8 cellular contexts compared by ENCODE assay signal in genomic region chr17:75764417-75764710, GRCh38. TPM values are rescaled to one million over a fixed set of nuclear protein-coding genes. Genes with fewer than 3 reads are reported as not detected.
A peak's percentile ranks its signal among the peaks of the same experiment; 100 is the strongest.
DNase-seq lines count a peak whose midpoint lies in the region; ATAC-seq and TF ChIP-seq lines count a peak whose summit lies in the region.

No MANE protein-coding gene starts in this region.

- no peaks in the 10 kb centered on the region for H3K27me3 ChIP-seq in GM06990 (replicated peaks; ENCODE audit: control insufficient read depth, insufficient read depth, low read length)
- no peaks in the 10 kb centered on the region for H3K27me3 ChIP-seq in RWPE2 (ENCODE audit: insufficient read depth, poor library complexity, severe bottlenecking)
- H3K27me3 ChIP-seq in esophagus squamous epithelium: no peaks in the 10 kb centered on the region
- H3K27me3 ChIP-seq in psoas muscle (ENCODE audit: insufficient read depth in 3 of 3, low read length in 2 of 3): no peaks in the 10 kb centered on the region

- TF ChIP-seq CTCF in GM06990 (IDR thresholded peaks at IDR 0.05; ENCODE audit: insufficient read depth, low read length, poor library complexity, severe bottlenecking): peak; percentile 79
- no peak for TF ChIP-seq CTCF in RWPE2 (IDR thresholded peaks at IDR 0.05; ENCODE audit: poor library complexity, severe bottlenecking)
- no peak for TF ChIP-seq CTCF in esophagus squamous epithelium (IDR thresholded peaks at IDR 0.05)
- no peak for TF ChIP-seq CTCF in psoas muscle (IDR thresholded peaks at IDR 0.05)

- ATAC-seq in RWPE2 (ENCODE audit: low read depth): no peak; the same call in 2 of the 3 replicates
- ATAC-seq in psoas muscle: peak in 1 of 4 donors; percentile 3
- ATAC-seq in sciatic nerve: no peak
- no peak for ATAC-seq in GM21381 (IDR thresholded peaks at IDR 0.05; ENCODE audit: unreplicated experiment)

- H3K4me3 ChIP-seq in GM06990 (replicated peaks; ENCODE audit: low read depth, low read length) (peak overlapping the region; percentile 72), RWPE2 (ENCODE audit: severe bottlenecking) (peak overlapping the region; percentile 41), esophagus squamous epithelium (peak overlapping the region; percentile 51 to 85 (median 70)), psoas muscle (peak overlapping the region; percentile 83)

- H3K36me3 ChIP-seq in GM06990 (ENCODE audit: control insufficient read depth, insufficient read depth, low read length) (no peaks in the 10 kb centered on the region), RWPE2 (ENCODE audit: low read depth) (no peaks in the 10 kb centered on the region), esophagus squamous epithelium (peaks cover 0 to 20% (median 0%) of the 10 kb centered on the region in 3 donors), psoas muscle (ENCODE audit: insufficient read depth in 1 of 2, low read depth in 1 of 2) (no peaks in the 10 kb centered on the region)

- CTCF ChIA-PET in HEK293T (lab: Yijun Ruan, JAX): interaction anchor here (0.6 to 3.5 kb wide), 8 partner anchors 9 to 238 kb away, joined by 3 to 19 read pairs (median 6); a partner anchor contains a TSS

- H3K4me1 ChIP-seq in RWPE2 (ENCODE audit: insufficient read depth, poor library complexity, severe bottlenecking): peaks cover 6% of the 10 kb centered on the region
- H3K4me1 ChIP-seq in esophagus squamous epithelium: peaks cover 18 to 39% (median 33%) of the 10 kb centered on the region in 3 donors
- peaks cover 12% of the 10 kb centered on the region for H3K4me1 ChIP-seq in psoas muscle

- 11% methylated on average over 5 of the region's 14 CpGs; no CpG with 5 or more reads in 1 of the 2 donors for WGBS in esophagus squamous epithelium, 2 donors
- 21 to 31% (median 22%) methylated on average over 14 of the region's 14 CpGs for WGBS in psoas muscle, 3 donors

- intact Hi-C loops in esophagus squamous epithelium (cut with DNase I): no loop called here
- intact Hi-C loops in psoas muscle (cut with DNase I): no loop called here
- intact Hi-C loops in sciatic nerve (cut with DNase I): loop anchor here (5.0 kb wide), 1 partner anchor 1518 kb away; no protein-coding TSS in a partner anchor

- TF ChIP-seq POLR2A in esophagus squamous epithelium (IDR thresholded peaks at IDR 0.05): no peak

- H3K27ac ChIP-seq in RWPE2 (ENCODE audit: poor library complexity, severe bottlenecking): peak overlapping the region; percentile 51
- peak overlapping the region; percentile 73 to 92 (median 88) for H3K27ac ChIP-seq in esophagus squamous epithelium
- H3K27ac ChIP-seq in psoas muscle: peak overlapping the region; percentile 82

- DNase-seq in GM06990 (ENCODE audit: extremely low read depth, insufficient read length) (no peak), RWPE2 (ENCODE audit: low spot score) (no peak), esophagus squamous epithelium (lab: John Stamatoyannopoulos, UW) (no peak), psoas muscle (no peak), sciatic nerve (ENCODE audit: low spot score) (no peak), HEK293T (ENCODE audit: extremely low spot score) (no peak)
- DNase-seq in effector CD4-positive, alpha-beta T cell: no peak

- H3K9me3 ChIP-seq in RWPE2 (ENCODE audit: severe bottlenecking): no peaks in the 10 kb centered on the region
- no peaks in the 10 kb centered on the region for H3K9me3 ChIP-seq in esophagus squamous epithelium
- no peaks in the 10 kb centered on the region for H3K9me3 ChIP-seq in psoas muscle

- POLR2A ChIA-PET in HEK293T (lab: Yijun Ruan, JAX): interaction anchor here (0.7 to 6.7 kb wide), 8 partner anchors 9 to 91 kb away, joined by 4 to 206 read pairs (median 6); partner anchors contain the start of genes UNK and WBP2

TF ChIP-seq in HEK293T, 16 proteins besides CTCF, POLR2A, EP300 and RAD21:
- TF ChIP-seq FOXA1 (IDR thresholded peaks at IDR 0.05) (no peak), LEF1 (IDR thresholded peaks at IDR 0.05; ENCODE audit: borderline replicate concordance) (no peak), ARNT (IDR thresholded peaks at IDR 0.05) (no peak), FOXM1 (IDR thresholded peaks at IDR 0.05; ENCODE audit: borderline replicate concordance) (no peak), ELF4 (IDR thresholded peaks at IDR 0.05) (no peak), BHLHE40 (IDR thresholded peaks at IDR 0.05; ENCODE audit: borderline replicate concordance) (no peak), PKNOX1 (IDR thresholded peaks at IDR 0.05) (no peak), TARDBP (IDR thresholded peaks at IDR 0.05) (no peak), L3MBTL2 (conservative IDR thresholded peaks at IDR 0.05) (no peak), SUZ12 (IDR thresholded peaks at IDR 0.05) (no peak), ZNF384 (IDR thresholded peaks at IDR 0.05) (no peak)

RNA-seq across cellular contexts. Expression of gene GALK1, which starts 0.6 kb away (rescaled TPM):
- total RNA-seq in esophagus squamous epithelium: 10 to 100 TPM; 16.4 to 30.9 (median 20.2) TPM
- 10 to 100 TPM in 1 of 4 donors, 1 to 10 TPM in 3; 7.1 to 13.2 (median 9.4) TPM for total RNA-seq in psoas muscle
- polyA plus RNA-seq in psoas muscle: 10 to 100 TPM in 2 of 3 donors, 1 to 10 TPM in 1; 8.3 to 12.8 (median 11.0) TPM
- 23.7 TPM for total RNA-seq in sciatic nerve

RNA-seq across cellular contexts. Expression of gene UNK, which starts 20.2 kb away (rescaled TPM):
- total RNA-seq in esophagus squamous epithelium (10 to 100 TPM; 14.8 to 27.3 (median 20.4) TPM), psoas muscle (10 to 100 TPM in 1 of 4 donors, 1 to 10 TPM in 3; 7.9 to 11.6 (median 8.2) TPM), sciatic nerve (41.4 TPM)
- polyA plus RNA-seq in psoas muscle: 10 to 100 TPM in 1 of 3 donors, 1 to 10 TPM in 2; 6.9 to 13.7 (median 9.5) TPM

RNA-seq across cellular contexts. Expression of gene ITGB4, which starts 43.1 kb away (rescaled TPM):
- total RNA-seq in esophagus squamous epithelium: 100 to 1,000 TPM in 1 of 4 donors, 10 to 100 TPM in 3; 60.6 to 115 (median 82.3) TPM
- 1 to 10 TPM; 1.3 to 5.7 (median 3.9) TPM for total RNA-seq in psoas muscle
- polyA plus RNA-seq in psoas muscle: 1 to 10 TPM; 1.5 to 2.1 (median 1.6) TPM
- total RNA-seq in sciatic nerve: 469 TPM

Comparison
In these comparisons a context has a peak if more than half of its experiments do, and no peak if none do; other contexts are left out.
1. RNA of gene ITGB4, which starts 43.1 kb away (total RNA-seq): 469 TPM in sciatic nerve (single experiment) and 60.6 to 115 TPM in esophagus squamous epithelium; 1.3 to 5.7 TPM in psoas muscle; every median in the first group is over 4 times any median in the second.
2. Peak in every context shown above with its lines, with median percentiles within 50 percentile points of each other: H3K4me3 ChIP-seq and H3K27ac ChIP-seq.